ENCODE assay signal across 8 cellular contexts in the genomic region with DNA sequence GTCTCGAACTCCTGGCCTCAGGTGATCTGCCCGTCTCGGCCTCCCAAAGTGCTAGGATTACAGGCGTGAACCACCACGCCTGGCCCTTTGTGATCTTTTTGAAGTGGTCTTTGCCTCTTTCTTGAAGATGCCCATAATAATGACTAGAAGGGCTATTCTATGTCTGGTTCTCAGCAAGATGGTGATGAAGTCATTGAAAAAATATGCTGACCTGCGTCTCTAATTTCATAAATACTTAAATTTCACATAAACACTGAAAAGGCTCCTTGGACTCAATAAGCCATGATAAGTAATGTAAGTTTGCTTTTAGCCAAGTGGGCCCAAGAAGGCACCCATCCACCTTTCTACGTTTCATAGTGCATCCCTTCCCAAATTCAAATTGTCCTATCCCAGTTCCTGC. TPM values are rescaled to one million over a fixed set of nuclear protein-coding genes. Genes with fewer than 3 reads are reported as not detected.
DNase-seq lines count a peak whose midpoint lies in the region; ATAC-seq and TF ChIP-seq lines count a peak whose summit lies in the region.

No MANE protein-coding gene starts in this region.

- H3K4me1 Mint-ChIP-seq in central memory CD8-positive, alpha-beta T cell, result peaks cover 37% of the 10 kb centered on the region
- peaks cover 32 to 36% of the 10 kb centered on the region in 2 donors for H3K4me1 Mint-ChIP-seq in natural killer cell

- H3K27me3 ChIP-seq in BLaER1 treated with 17β-estradiol and CSF1 and Interleukin-3, amounts not matched to agents 10 nM and 100 nM, result no peaks in the 10 kb centered on the region
- 0 out of 2 replicates have a peak, but pooled peaks cover 1% of the 10 kb centered on the region for H3K27me3 ChIP-seq in Karpas-422 (ENCODE audit: low read length)

- peaks cover 40% of the 10 kb centered on the region for H3K79me2 ChIP-seq in Karpas-422 (ENCODE audit: low read length)

- H3K9me3 ChIP-seq in BLaER1 treated with 17β-estradiol and CSF1 and Interleukin-3, amounts not matched to agents 10 nM and 100 nM (replicated peaks in 1 of 11), result 0 out of 22 replicates have a peak, but pooled peaks cover 0 to under 1% (median 0%) of the 10 kb centered on the region in 11 experiments
- H3K9me3 ChIP-seq in Karpas-422 (ENCODE audit: low read length), result no peaks in the 10 kb centered on the region

- TF ChIP-seq CTCF in natural killer cell (IDR thresholded peaks at IDR 0.05), result no peak

- H2AFZ ChIP-seq in Karpas-422 (ENCODE audit: low read length), result peak overlapping the region; percentile 100

- peak overlapping the region; percentile 96 for H3K4me3 Mint-ChIP-seq in central memory CD8-positive, alpha-beta T cell
- H3K4me3 Mint-ChIP-seq in natural killer cell, result peak overlapping the region; percentile 94

- intact Hi-C loops in natural killer cell (cut with micrococcal nuclease), result no loop called here

- peaks cover 13 to 38% (median 32%) of the 10 kb centered on the region in 11 experiments; a peak in 20 of 22 replicates for H4K20me1 ChIP-seq in BLaER1 treated with 17β-estradiol and CSF1 and Interleukin-3, amounts not matched to agents 10 nM and 100 nM
- no peaks in the 10 kb centered on the region; the same call in 1 of the 2 replicates for H4K20me1 ChIP-seq in Karpas-422 (ENCODE audit: insufficient read depth, low read depth, low read length)

- peaks cover 0 to 1% (median 0%) of the 10 kb centered on the region in 11 experiments; a peak in 2 of 22 replicates for H3K36me3 ChIP-seq in BLaER1 treated with 17β-estradiol and CSF1 and Interleukin-3, amounts not matched to agents 10 nM and 100 nM
- no peaks in the 10 kb centered on the region for H3K36me3 ChIP-seq in Karpas-422 (ENCODE audit: insufficient read depth, low read length)

- no peak for ATAC-seq in central memory CD8-positive, alpha-beta T cell (replicated peaks; ENCODE audit: extremely low read depth, poor library complexity, severe bottlenecking)
- no peak for ATAC-seq in natural killer cell
- no peak for ATAC-seq in HG02623 (IDR thresholded peaks at IDR 0.05; ENCODE audit: unreplicated experiment)
- no peak for ATAC-seq in GM21825 (IDR thresholded peaks at IDR 0.05; ENCODE audit: unreplicated experiment)

- H3K9me3 Mint-ChIP-seq in central memory CD8-positive, alpha-beta T cell, result no peaks in the 10 kb centered on the region
- H3K9me3 Mint-ChIP-seq in natural killer cell, result no peaks in the 10 kb centered on the region

- peak overlapping the region in 7 of 11 experiments; percentile 95 to 100 (median 100); a peak in 10 of 22 replicates for H3K9ac ChIP-seq in BLaER1 treated with 17β-estradiol and CSF1 and Interleukin-3, amounts not matched to agents 10 nM and 100 nM
- peak overlapping the region; percentile 79 for H3K9ac ChIP-seq in Karpas-422 (ENCODE audit: low read length)

- no peak for DNase-seq in Karpas-422
- no peak for DNase-seq in central memory CD8-positive, alpha-beta T cell (ENCODE audit: low spot score in 2 of 2)
- no peak for DNase-seq in natural killer cell
- no peak for DNase-seq in D341Med (ENCODE audit: low spot score)
- no peak for DNase-seq in Ammon's horn (ENCODE audit: low spot score)

- H3K27ac Mint-ChIP-seq in central memory CD8-positive, alpha-beta T cell (ENCODE audit: low read depth), result peak overlapping the region; percentile 93
- peak overlapping the region; percentile 95 to 99 for H3K27ac Mint-ChIP-seq in natural killer cell

- peaks cover 20% of the 10 kb centered on the region for H3K36me3 Mint-ChIP-seq in central memory CD8-positive, alpha-beta T cell (ENCODE audit: insufficient read depth)
- H3K36me3 Mint-ChIP-seq in natural killer cell, result no peaks in the 10 kb centered on the region

- H3K4me1 ChIP-seq in BLaER1 treated with 17β-estradiol and CSF1 and Interleukin-3, amounts not matched to agents 10 nM and 100 nM, result peaks cover 30 to 76% (median 45%) of the 10 kb centered on the region in 10 experiments
- peaks cover 32% of the 10 kb centered on the region for H3K4me1 ChIP-seq in Karpas-422 (ENCODE audit: low read length)

- peak overlapping the region in 8 of 10 experiments; percentile 64 to 91 (median 80); a peak in 12 of 20 replicates for H3K4me3 ChIP-seq in BLaER1 treated with 17β-estradiol and CSF1 and Interleukin-3, amounts not matched to agents 10 nM and 100 nM
- H3K4me3 ChIP-seq in Karpas-422 (ENCODE audit: low read length), result peak overlapping the region; percentile 75

- H3K4me2 ChIP-seq in BLaER1 treated with 17β-estradiol and CSF1 and Interleukin-3, amounts not matched to agents 10 nM and 100 nM, result peak overlapping the region; percentile 68 to 92 (median 83)
- H3K4me2 ChIP-seq in Karpas-422 (ENCODE audit: low read depth, low read length, poor library complexity, severe bottlenecking), result peak overlapping the region; percentile 95

- no peaks in the 10 kb centered on the region for H3K9me2 ChIP-seq in Karpas-422 (replicated peaks; ENCODE audit: insufficient read depth, low read length)

- H3K27me3 Mint-ChIP-seq in central memory CD8-positive, alpha-beta T cell, result no peaks in the 10 kb centered on the region
- peaks cover 0 to 3% of the 10 kb centered on the region in 2 donors for H3K27me3 Mint-ChIP-seq in natural killer cell (ENCODE audit: low read depth in 2 of 2)

- peak overlapping the region in 10 of 11 experiments; percentile 95 to 100 (median 98); a peak in 15 of 22 replicates for H3K27ac ChIP-seq in BLaER1 treated with 17β-estradiol and CSF1 and Interleukin-3, amounts not matched to agents 10 nM and 100 nM
- H3K27ac ChIP-seq in Karpas-422 (ENCODE audit: low read length), result no peak overlapping the region

RNA-seq across cellular contexts. Expression of a gene that starts 0.8 kb away (rescaled TPM):
- total RNA-seq in Karpas-422 (2014; rRNA removed; shearing (Covaris generic); ENCODE audit: low replicate concordance), result 12.8 and 24.7 TPM in 2 replicates
- 10 to 100 TPM; 33.0 to 36.2 (median 33.1) TPM for total RNA-seq in natural killer cell

RNA-seq across cellular contexts. Expression of a gene that starts 46.7 kb away (rescaled TPM):
- total RNA-seq in Karpas-422 (2014; rRNA removed; shearing (Covaris generic); ENCODE audit: low replicate concordance), result 16.9 and 32.3 TPM in 2 replicates
- 10 to 100 TPM; 13.2 to 19.5 (median 16.0) TPM for total RNA-seq in natural killer cell
